28 cellular contexts compared by ENCODE assay signal in the genomic region with DNA sequence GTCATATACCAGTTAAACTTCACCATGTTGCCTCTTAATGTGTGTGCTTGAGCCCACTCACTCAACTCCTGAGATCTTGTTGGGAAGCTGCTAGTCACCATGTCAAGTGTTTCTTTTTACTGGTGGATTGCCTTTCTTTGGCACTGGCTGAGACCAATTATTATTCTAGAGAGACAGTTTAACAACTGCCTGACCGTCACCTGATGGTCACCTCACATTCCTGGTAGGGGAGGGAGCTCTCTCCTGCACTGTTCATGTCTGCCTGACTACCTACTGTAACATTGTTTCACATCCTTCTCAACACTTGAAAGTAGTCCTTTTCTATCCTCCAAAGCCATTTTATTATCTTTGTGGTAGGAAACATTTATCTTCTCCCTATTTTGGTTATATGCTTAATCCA.
"Had no signal": no experiment of that assay in that cellular context is flagged by ENCODE, and none has a peak within 500 bp of the region (broad histone marks: within the 10 kb centered on the region; RNA-seq: fewer than 3 reads in every experiment).

No MANE protein-coding gene starts in this region.

- H3K9me3 Mint-ChIP-seq: activated CD4-positive, alpha-beta T cell treated with anti-CD3 and anti-CD28 coated beads, Interleukin-2, amount 10 ng/mL, durations not matched to agents 7 days and 5 days; activated naive CD4-positive, alpha-beta T cell treated with anti-CD3 and anti-CD28 coated beads, Interleukin-2, amount 10 ng/mL, durations not matched to agents 7 days and 5 days had no signal

- H3K27ac ChIP-seq: brain microvascular endothelial cell, coronary artery, dorsolateral prefrontal cortex had no signal

- H3K27me3 ChIP-seq: brain microvascular endothelial cell, dorsolateral prefrontal cortex had no signal

- H3K4me1 Mint-ChIP-seq: activated CD4-positive, alpha-beta memory T cell treated with anti-CD3 and anti-CD28 coated beads, Interleukin-2, amount 10 ng/mL, durations not matched to agents 7 days and 5 days; activated CD4-positive, alpha-beta T cell treated with anti-CD3 and anti-CD28 coated beads, Interleukin-2, amount 10 ng/mL, durations not matched to agents 7 days and 5 days; activated naive CD4-positive, alpha-beta T cell treated with anti-CD3 and anti-CD28 coated beads, Interleukin-2, amount 10 ng/mL, durations not matched to agents 7 days and 5 days; activated naive CD8-positive, alpha-beta T cell treated with anti-CD3 and anti-CD28 coated beads, Interleukin-2, amount 10 ng/mL, durations not matched to agents 7 days and 5 days; central memory CD8-positive, alpha-beta T cell; T-helper 17 cell had no signal

- ATAC-seq: activated naive CD4-positive, alpha-beta T cell treated with anti-CD3 and anti-CD28 coated beads, Interleukin-2, amount 50 U/mL, for 72 hours; activated T-cell treated with anti-CD3 and anti-CD28 coated beads, Interleukin-2, amount 50 U/mL, for 72 hours; esophagus mucosa; T-helper 17 cell had no signal

- H3K4me3 Mint-ChIP-seq: activated CD4-positive, alpha-beta memory T cell treated with anti-CD3 and anti-CD28 coated beads, Interleukin-2, amount 10 ng/mL, durations not matched to agents 7 days and 5 days; activated CD4-positive, alpha-beta T cell treated with anti-CD3 and anti-CD28 coated beads, Interleukin-2, amount 10 ng/mL, durations not matched to agents 7 days and 5 days; activated naive CD4-positive, alpha-beta T cell treated with anti-CD3 and anti-CD28 coated beads, Interleukin-2, amount 10 ng/mL, durations not matched to agents 7 days and 5 days; activated naive CD8-positive, alpha-beta T cell treated with anti-CD3 and anti-CD28 coated beads, Interleukin-2, amount 10 ng/mL, durations not matched to agents 7 days and 5 days; activated T-cell treated with anti-CD3 and anti-CD28 coated beads, Interleukin-2, amount 50 U/mL, for 24 hours; activated T-cell treated with anti-CD3 and anti-CD28 coated beads, Interleukin-2, amount 50 U/mL, for 72 hours; central memory CD8-positive, alpha-beta T cell; dendritic cell treated with granulocyte-macrophage colony-stimulating factor and Interleukin-4, amounts not matched to agents 40 ng/mL and 50 ng/mL, for 4 days; endodermal cell; T-helper 17 cell; T-helper 2 cell treated with Interferon-gamma antibody and Interleukin-4, amounts not matched to agents 5 μg/mL and 100 μg/mL, for 36 hours had no signal

- H3K27ac Mint-ChIP-seq: activated CD4-positive, alpha-beta memory T cell treated with anti-CD3 and anti-CD28 coated beads, Interleukin-2, amount 10 ng/mL, durations not matched to agents 7 days and 5 days; activated CD4-positive, alpha-beta T cell treated with anti-CD3 and anti-CD28 coated beads, Interleukin-2, amount 10 ng/mL, durations not matched to agents 7 days and 5 days; activated naive CD4-positive, alpha-beta T cell treated with anti-CD3 and anti-CD28 coated beads, Interleukin-2, amount 10 ng/mL, durations not matched to agents 7 days and 5 days; activated naive CD4-positive, alpha-beta T cell treated with anti-CD3 and anti-CD28 coated beads, Interleukin-2, amount 50 U/mL, for 72 hours; activated naive CD8-positive, alpha-beta T cell treated with anti-CD3 and anti-CD28 coated beads, Interleukin-2, amount 10 ng/mL, durations not matched to agents 7 days and 5 days; activated T-cell treated with anti-CD3 and anti-CD28 coated beads, Interleukin-2, amount 50 U/mL, for 24 hours; activated T-cell treated with anti-CD3 and anti-CD28 coated beads, Interleukin-2, amount 50 U/mL, for 72 hours; dendritic cell treated with granulocyte-macrophage colony-stimulating factor and Interleukin-4, amounts not matched to agents 40 ng/mL and 50 ng/mL, for 4 days; endodermal cell; T-helper 17 cell; T-helper 2 cell treated with Interferon-gamma antibody and Interleukin-4, amounts not matched to agents 5 μg/mL and 100 μg/mL, for 36 hours had no signal

- H3K36me3 Mint-ChIP-seq: activated naive CD4-positive, alpha-beta T cell treated with anti-CD3 and anti-CD28 coated beads, Interleukin-2, amount 10 ng/mL, durations not matched to agents 7 days and 5 days; activated naive CD4-positive, alpha-beta T cell treated with anti-CD3 and anti-CD28 coated beads, Interleukin-2, amount 50 U/mL, for 72 hours; activated naive CD8-positive, alpha-beta T cell treated with anti-CD3 and anti-CD28 coated beads, Interleukin-2, amount 10 ng/mL, durations not matched to agents 7 days and 5 days had no signal

- H3K36me3 ChIP-seq: brain microvascular endothelial cell had no signal

- DNase-seq: activated CD4-positive, alpha-beta memory T cell treated with anti-CD3 and anti-CD28 coated beads, Interleukin-2, amount 10 ng/mL, durations not matched to agents 7 days and 5 days; activated CD4-positive, alpha-beta T cell treated with anti-CD3 and anti-CD28 coated beads for 1 hour; activated CD4-positive, alpha-beta T cell treated with anti-CD3 and anti-CD28 coated beads for 4 hours; activated CD4-positive, alpha-beta T cell treated with anti-CD3 and anti-CD28 coated beads, Interleukin-2, amount 10 ng/mL, durations not matched to agents 7 days and 5 days; activated CD4-positive, alpha-beta T cell treated with anti-CD3 and anti-CD28 coated beads, Interleukin-2, amount 50 U/mL, for 4 hours; activated CD8-positive, alpha-beta memory T cell treated with anti-CD3 and anti-CD28 coated beads, Interleukin-2, amount 50 U/mL, for 48 hours; activated gamma-delta T cell; activated naive CD4-positive, alpha-beta T cell; activated naive CD4-positive, alpha-beta T cell treated with anti-CD3 and anti-CD28 coated beads, Interleukin-2, amount 10 ng/mL, durations not matched to agents 7 days and 5 days; activated naive CD8-positive, alpha-beta T cell treated with anti-CD3 and anti-CD28 coated beads, Interleukin-2, amount 10 ng/mL, durations not matched to agents 7 days and 5 days; activated T-cell treated with anti-CD3 and anti-CD28 coated beads for 4 hours; activated T-cell treated with anti-CD3 and anti-CD28 coated beads, Interleukin-2, amount 50 U/mL, for 24 hours; activated T-cell treated with anti-CD3 and anti-CD28 coated beads, Interleukin-2, amount 50 U/mL, for 72 hours; anterior cingulate cortex; brain microvascular endothelial cell; dorsolateral prefrontal cortex; effector memory CD4-positive, alpha-beta T cell; endodermal cell; foreskin fibroblast; T-helper 1 cell; T-helper 17 cell; T1000 had no signal

- H3K4me3 ChIP-seq: coronary artery, dorsolateral prefrontal cortex had no signal

- H3K27me3 Mint-ChIP-seq: activated CD4-positive, alpha-beta memory T cell treated with anti-CD3 and anti-CD28 coated beads, Interleukin-2, amount 10 ng/mL, durations not matched to agents 7 days and 5 days; activated CD4-positive, alpha-beta T cell treated with anti-CD3 and anti-CD28 coated beads, Interleukin-2, amount 10 ng/mL, durations not matched to agents 7 days and 5 days; activated naive CD4-positive, alpha-beta T cell treated with anti-CD3 and anti-CD28 coated beads, Interleukin-2, amount 10 ng/mL, durations not matched to agents 7 days and 5 days; dendritic cell treated with granulocyte-macrophage colony-stimulating factor and Interleukin-4, amounts not matched to agents 40 ng/mL and 50 ng/mL, for 4 days had no signal
